11 cellular contexts compared by ENCODE assay signal in genomic region chr22:20249797-20250354, GRCh38. TPM values are rescaled to one million over a fixed set of nuclear protein-coding genes. Genes with fewer than 3 reads are reported as not detected.
DNase-seq lines count a peak whose midpoint lies in the region; FAIRE-seq and TF ChIP-seq lines count a peak whose summit lies in the region.
"Had no signal": no experiment of that assay in that cellular context is flagged by ENCODE, and none has a peak within 500 bp of the region (broad histone marks: within the 10 kb centered on the region; RNA-seq: fewer than 3 reads in every experiment).

No MANE protein-coding gene starts in this region.

- 63 to 78% (median 77%) methylated on average over 11 of the region's 11 CpGs for WGBS in small intestine, 3 donors

- H3K9me3 ChIP-seq in small intestine (ENCODE audit: control insufficient read depth, low read depth) = no peaks in the 10 kb centered on the region

- no peaks in the 10 kb centered on the region for H3K27me3 ChIP-seq in small intestine (ENCODE audit: control insufficient read depth in 2 of 2, insufficient read depth in 2 of 2, low read length in 2 of 2)

- no peaks in the 10 kb centered on the region for H3K4me1 ChIP-seq in small intestine (ENCODE audit: control insufficient read depth in 2 of 2, insufficient read depth in 1 of 2, low read depth in 1 of 2, low read length in 1 of 2)

- no peak for TF ChIP-seq CTCF in GM13977 (IDR thresholded peaks at IDR 0.05; ENCODE audit: extremely low read depth, insufficient read depth, missing control alignments)

- H3K4me3 ChIP-seq in small intestine (ENCODE audit: low read depth in 1 of 2, low read length in 2 of 2) = no peak overlapping the region

- H3K36me3 ChIP-seq in small intestine (ENCODE audit: control insufficient read depth in 2 of 2, insufficient read depth in 2 of 2, low read length in 2 of 2) = no peaks in the 10 kb centered on the region

- no peak overlapping the region for H3K27ac ChIP-seq in small intestine (ENCODE audit: low read depth in 1 of 2, low read length in 1 of 2)
- H3K27ac ChIP-seq: KMS-11 had no signal

- in situ Hi-C loops in GM13977 (cut with MboI; ENCODE audit: low pct_unique_long_range_greater_than_20kb, low sequenced_read_pairs, unreplicated experiment) = no loop called here

- no peak for FAIRE-seq in small intestine (lab: Jason Lieb, UNC)
- FAIRE-seq: D721Med had no signal

- DNase-seq in DMS153 treated with DMSO at 0.1 percent for 48 hours (lab: John Stamatoyannopoulos, UW; ENCODE audit: unreplicated experiment) (peak; percentile 5), NCI-H446 treated with DMSO at 0.1 percent for 48 hours (lab: John Stamatoyannopoulos, UW) (peak; percentile 60), dermis microvascular lymphatic vessel endothelial cell (ENCODE audit: low read depth in 2 of 2) (peak; percentile 64 to 67), nucleus accumbens (lab: John Stamatoyannopoulos, UW) (peak in 37 of 56 donors; percentile 12 to 67 (median 37)), small intestine (no peak), NCI-H1436 treated with DMSO at 0.1 percent for 48 hours (lab: John Stamatoyannopoulos, UW) (no peak), GM13977 (ENCODE audit: low spot score) (no peak)
- DNase-seq in stimulated activated CD4-positive, alpha-beta T cell treated with anti-CD3 and anti-CD28 coated beads, Interleukin-1b, Interleukin-23, amount 100 ng/mL, for 48 hours = no peak
- DNase-seq: naive thymus-derived CD8-positive, alpha-beta T cell had no signal

RNA-seq across cellular contexts. Expression of gene RTN4R, which starts 18.2 kb away (rescaled TPM):
- 1.2 and 2.3 TPM in 2 replicates for total RNA-seq in dermis microvascular lymphatic vessel endothelial cell
- polyA plus RNA-seq in small intestine = 1 to 10 TPM; 2.9 to 4.4 (median 4.3) TPM

Comparison
In these comparisons a context has a peak if more than half of its experiments do, and no peak if none do; other contexts are left out.
1. DNase-seq: peak in DMS153 treated with DMSO at 0.1 percent for 48 hours (single experiment), NCI-H446 treated with DMSO at 0.1 percent for 48 hours (single experiment), dermis microvascular lymphatic vessel endothelial cell (2 of 2) and nucleus accumbens (37 of 56); none in small intestine (single experiment), NCI-H1436 treated with DMSO at 0.1 percent for 48 hours (single experiment), GM13977 (single experiment) and stimulated activated CD4-positive, alpha-beta T cell treated with anti-CD3 and anti-CD28 coated beads, Interleukin-1b, Interleukin-23, amount 100 ng/mL, for 48 hours (single experiment).